In the genomic region with DNA sequence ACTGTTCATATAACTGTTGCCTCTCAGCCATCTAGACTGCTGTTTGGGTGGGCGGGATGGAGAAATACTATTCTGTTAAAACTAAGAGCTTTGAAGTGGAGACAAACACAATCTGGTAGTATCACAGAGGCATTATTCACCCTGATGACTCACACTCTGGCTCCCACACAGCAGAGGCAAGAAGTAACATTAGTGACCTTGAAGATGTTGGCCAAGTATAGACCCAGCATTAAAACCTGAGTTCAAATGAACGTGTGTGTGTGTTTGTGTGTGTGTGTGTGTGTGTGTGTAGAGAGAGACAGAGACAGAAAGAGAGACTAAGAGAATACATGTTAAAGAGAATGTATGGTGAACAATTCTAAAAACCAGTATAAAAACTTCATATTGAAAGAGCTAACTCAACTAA, we compare ENCODE assay signal across 1 cellular context.
A peak's percentile ranks its signal among the peaks of the same experiment; 100 is the strongest.
TF ChIP-seq lines count a peak whose summit lies in the region.

No MANE protein-coding gene starts in this region.

TF ChIP-seq in K562, 482 proteins besides CTCF, POLR2A, EP300 and RAD21 (continued from another document and continues in another):
- TF ChIP-seq RBM34 (IDR thresholded peaks at IDR 0.05; ENCODE audit: borderline replicate concordance, insufficient read depth, low read length) (no peak), GATA2 (CRISPR knock-in tag; IDR thresholded peaks at IDR 0.05) (no peak), POLR2AphosphoS5 (IDR thresholded peaks at IDR 0.05; ENCODE audit: control insufficient read depth, insufficient read depth, low read depth, low read length) (peak; percentile 41; the same call in 1 of the 2 replicates), TSC22D4 (tag; IDR thresholded peaks at IDR 0.05) (no peak), ETV1 (tag; conservative IDR thresholded peaks at IDR 0.05; ENCODE audit: low read depth) (no peak), NFIC (IDR thresholded peaks at IDR 0.05) (peak; percentile 52), DPF2 (IDR thresholded peaks at IDR 0.05) (peak; percentile 96), ZNF316 (IDR thresholded peaks at IDR 0.05) (0 out of 2 replicates have a peak, but pooled peaks have one; percentile 2), FOSL1 (tag; conservative IDR thresholded peaks at IDR 0.05) (peak; percentile 98), GTF2F1 (IDR thresholded peaks at IDR 0.05; ENCODE audit: low read depth, low read length) (no peak), CTBP1 (IDR thresholded peaks at IDR 0.05; ENCODE audit: borderline replicate concordance) (peak; percentile 44; the same call in 1 of the 2 replicates), CBFA2T3 (IDR thresholded peaks at IDR 0.05) (peak; percentile 80), JUN (IDR thresholded peaks at IDR 0.05; ENCODE audit: borderline replicate concordance, low read depth, low read length) (peak; percentile 97), JUN (CRISPR knock-in tag; IDR thresholded peaks at IDR 0.05; ENCODE audit: borderline replicate concordance) (no peak), SMARCC2 (IDR thresholded peaks at IDR 0.05; ENCODE audit: low read depth) (peak; percentile 79), KLF16 (IDR thresholded peaks at IDR 0.05) (0 out of 2 replicates have a peak, but pooled peaks have one; percentile 38), SP1 (CRISPR knock-in tag; IDR thresholded peaks at IDR 0.05) (no peak), NEUROD1 (IDR thresholded peaks at IDR 0.05; ENCODE audit: borderline replicate concordance, low read depth, low read length, partially characterized antibody) (peak; percentile 57), NCOA1 (IDR thresholded peaks at IDR 0.05; ENCODE audit: low read depth) (peak; percentile 14; the same call in 1 of the 2 replicates), NFATC3 (IDR thresholded peaks at IDR 0.05) (0 out of 2 replicates have a peak, but pooled peaks have one; percentile 21), NR2C1 (IDR thresholded peaks at IDR 0.05) (no peak), NR2C1 (tag; IDR thresholded peaks at IDR 0.05) (0 out of 2 replicates have a peak, but pooled peaks have one; percentile 34), RNF2 (IDR thresholded peaks at IDR 0.05) (peak; percentile 23; the same call in 1 of the 2 replicates), SMARCA4 (IDR thresholded peaks at IDR 0.05) (peak; percentile 95), PHF21A (IDR thresholded peaks at IDR 0.05; ENCODE audit: borderline replicate concordance, low read depth) (no peak; the same call in 1 of the 2 replicates), ARID1B (IDR thresholded peaks at IDR 0.05) (peak; percentile 91), LCOR (CRISPR knock-in tag; IDR thresholded peaks at IDR 0.05) (peak; percentile 23; the same call in 1 of the 2 replicates), ZBTB7A (IDR thresholded peaks at IDR 0.05; ENCODE audit: borderline replicate concordance, control insufficient read depth, low read depth, low read length) (no peak), KDM1A (IDR thresholded peaks at IDR 0.05) (peak; percentile 83 to 89), ESRRA (IDR thresholded peaks at IDR 0.05; ENCODE audit: borderline replicate concordance, low read depth) (peak; percentile 97), CBX3 (IDR thresholded peaks at IDR 0.05; ENCODE audit: borderline replicate concordance in 1 of 2, low read length in 2 of 2) (peak in 1 of 2 experiments; percentile 76; a peak in 1 of 3 replicates), THRAP3 (IDR thresholded peaks at IDR 0.05; ENCODE audit: borderline replicate concordance) (peak; percentile 42; the same call in 1 of the 2 replicates)
- TF ChIP-seq, protein P1, sequence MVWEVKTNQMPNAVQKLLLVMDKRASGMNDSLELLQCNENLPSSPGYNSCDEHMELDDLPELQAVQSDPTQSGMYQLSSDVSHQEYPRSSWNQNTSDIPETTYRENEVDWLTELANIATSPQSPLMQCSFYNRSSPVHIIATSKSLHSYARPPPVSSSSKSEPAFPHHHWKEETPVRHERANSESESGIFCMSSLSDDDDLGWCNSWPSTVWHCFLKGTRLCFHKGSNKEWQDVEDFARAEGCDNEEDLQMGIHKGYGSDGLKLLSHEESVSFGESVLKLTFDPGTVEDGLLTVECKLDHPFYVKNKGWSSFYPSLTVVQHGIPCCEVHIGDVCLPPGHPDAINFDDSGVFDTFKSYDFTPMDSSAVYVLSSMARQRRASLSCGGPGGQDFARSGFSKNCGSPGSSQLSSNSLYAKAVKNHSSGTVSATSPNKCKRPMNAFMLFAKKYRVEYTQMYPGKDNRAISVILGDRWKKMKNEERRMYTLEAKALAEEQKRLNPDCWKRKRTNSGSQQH (CRISPR knock-in tag; IDR thresholded peaks at IDR 0.05): 0 out of 2 replicates have a peak, but pooled peaks have one; percentile 53
- TF ChIP-seq, protein P2, sequence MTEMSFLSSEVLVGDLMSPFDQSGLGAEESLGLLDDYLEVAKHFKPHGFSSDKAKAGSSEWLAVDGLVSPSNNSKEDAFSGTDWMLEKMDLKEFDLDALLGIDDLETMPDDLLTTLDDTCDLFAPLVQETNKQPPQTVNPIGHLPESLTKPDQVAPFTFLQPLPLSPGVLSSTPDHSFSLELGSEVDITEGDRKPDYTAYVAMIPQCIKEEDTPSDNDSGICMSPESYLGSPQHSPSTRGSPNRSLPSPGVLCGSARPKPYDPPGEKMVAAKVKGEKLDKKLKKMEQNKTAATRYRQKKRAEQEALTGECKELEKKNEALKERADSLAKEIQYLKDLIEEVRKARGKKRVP (CRISPR knock-in tag; IDR thresholded peaks at IDR 0.05): no peak
- TF ChIP-seq, protein P3, sequence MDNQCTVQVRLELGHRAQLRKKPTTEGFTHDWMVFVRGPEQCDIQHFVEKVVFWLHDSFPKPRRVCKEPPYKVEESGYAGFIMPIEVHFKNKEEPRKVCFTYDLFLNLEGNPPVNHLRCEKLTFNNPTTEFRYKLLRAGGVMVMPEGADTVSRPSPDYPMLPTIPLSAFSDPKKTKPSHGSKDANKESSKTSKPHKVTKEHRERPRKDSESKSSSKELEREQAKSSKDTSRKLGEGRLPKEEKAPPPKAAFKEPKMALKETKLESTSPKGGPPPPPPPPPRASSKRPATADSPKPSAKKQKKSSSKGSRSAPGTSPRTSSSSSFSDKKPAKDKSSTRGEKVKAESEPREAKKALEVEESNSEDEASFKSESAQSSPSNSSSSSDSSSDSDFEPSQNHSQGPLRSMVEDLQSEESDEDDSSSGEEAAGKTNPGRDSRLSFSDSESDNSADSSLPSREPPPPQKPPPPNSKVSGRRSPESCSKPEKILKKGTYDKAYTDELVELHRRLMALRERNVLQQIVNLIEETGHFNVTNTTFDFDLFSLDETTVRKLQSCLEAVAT (IDR thresholded peaks at IDR 0.05): peak; percentile 51 to 67; a peak in 3 of 4 replicates
- TF ChIP-seq, protein P4, sequence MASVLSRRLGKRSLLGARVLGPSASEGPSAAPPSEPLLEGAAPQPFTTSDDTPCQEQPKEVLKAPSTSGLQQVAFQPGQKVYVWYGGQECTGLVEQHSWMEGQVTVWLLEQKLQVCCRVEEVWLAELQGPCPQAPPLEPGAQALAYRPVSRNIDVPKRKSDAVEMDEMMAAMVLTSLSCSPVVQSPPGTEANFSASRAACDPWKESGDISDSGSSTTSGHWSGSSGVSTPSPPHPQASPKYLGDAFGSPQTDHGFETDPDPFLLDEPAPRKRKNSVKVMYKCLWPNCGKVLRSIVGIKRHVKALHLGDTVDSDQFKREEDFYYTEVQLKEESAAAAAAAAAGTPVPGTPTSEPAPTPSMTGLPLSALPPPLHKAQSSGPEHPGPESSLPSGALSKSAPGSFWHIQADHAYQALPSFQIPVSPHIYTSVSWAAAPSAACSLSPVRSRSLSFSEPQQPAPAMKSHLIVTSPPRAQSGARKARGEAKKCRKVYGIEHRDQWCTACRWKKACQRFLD (CRISPR knock-in tag; IDR thresholded peaks at IDR 0.05): 0 out of 2 replicates have a peak, but pooled peaks have one; percentile 31
- TF ChIP-seq, protein P5, sequence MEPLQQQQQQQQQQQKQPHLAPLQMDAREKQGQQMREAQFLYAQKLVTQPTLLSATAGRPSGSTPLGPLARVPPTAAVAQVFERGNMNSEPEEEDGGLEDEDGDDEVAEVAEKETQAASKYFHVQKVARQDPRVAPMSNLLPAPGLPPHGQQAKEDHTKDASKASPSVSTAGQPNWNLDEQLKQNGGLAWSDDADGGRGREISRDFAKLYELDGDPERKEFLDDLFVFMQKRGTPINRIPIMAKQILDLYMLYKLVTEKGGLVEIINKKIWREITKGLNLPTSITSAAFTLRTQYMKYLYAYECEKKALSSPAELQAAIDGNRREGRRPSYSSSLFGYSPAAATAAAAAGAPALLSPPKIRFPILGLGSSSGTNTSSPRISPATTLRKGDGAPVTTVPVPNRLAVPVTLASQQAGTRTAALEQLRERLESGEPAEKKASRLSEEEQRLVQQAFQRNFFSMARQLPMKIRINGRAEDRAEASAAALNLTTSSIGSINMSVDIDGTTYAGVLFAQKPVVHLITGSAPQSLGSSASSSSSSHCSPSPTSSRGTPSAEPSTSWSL (CRISPR knock-in tag; IDR thresholded peaks at IDR 0.05; ENCODE audit: borderline replicate concordance): no peak
- TF ChIP-seq, protein P6, sequence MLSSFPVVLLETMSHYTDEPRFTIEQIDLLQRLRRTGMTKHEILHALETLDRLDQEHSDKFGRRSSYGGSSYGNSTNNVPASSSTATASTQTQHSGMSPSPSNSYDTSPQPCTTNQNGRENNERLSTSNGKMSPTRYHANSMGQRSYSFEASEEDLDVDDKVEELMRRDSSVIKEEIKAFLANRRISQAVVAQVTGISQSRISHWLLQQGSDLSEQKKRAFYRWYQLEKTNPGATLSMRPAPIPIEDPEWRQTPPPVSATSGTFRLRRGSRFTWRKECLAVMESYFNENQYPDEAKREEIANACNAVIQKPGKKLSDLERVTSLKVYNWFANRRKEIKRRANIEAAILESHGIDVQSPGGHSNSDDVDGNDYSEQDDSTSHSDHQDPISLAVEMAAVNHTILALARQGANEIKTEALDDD (IDR thresholded peaks at IDR 0.05): peak; percentile 77
- TF ChIP-seq, protein P7, sequence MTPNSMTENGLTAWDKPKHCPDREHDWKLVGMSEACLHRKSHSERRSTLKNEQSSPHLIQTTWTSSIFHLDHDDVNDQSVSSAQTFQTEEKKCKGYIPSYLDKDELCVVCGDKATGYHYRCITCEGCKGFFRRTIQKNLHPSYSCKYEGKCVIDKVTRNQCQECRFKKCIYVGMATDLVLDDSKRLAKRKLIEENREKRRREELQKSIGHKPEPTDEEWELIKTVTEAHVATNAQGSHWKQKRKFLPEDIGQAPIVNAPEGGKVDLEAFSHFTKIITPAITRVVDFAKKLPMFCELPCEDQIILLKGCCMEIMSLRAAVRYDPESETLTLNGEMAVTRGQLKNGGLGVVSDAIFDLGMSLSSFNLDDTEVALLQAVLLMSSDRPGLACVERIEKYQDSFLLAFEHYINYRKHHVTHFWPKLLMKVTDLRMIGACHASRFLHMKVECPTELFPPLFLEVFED (CRISPR knock-in tag; conservative IDR thresholded peaks at IDR 0.05): peak; percentile 87
- TF ChIP-seq, protein P8, sequence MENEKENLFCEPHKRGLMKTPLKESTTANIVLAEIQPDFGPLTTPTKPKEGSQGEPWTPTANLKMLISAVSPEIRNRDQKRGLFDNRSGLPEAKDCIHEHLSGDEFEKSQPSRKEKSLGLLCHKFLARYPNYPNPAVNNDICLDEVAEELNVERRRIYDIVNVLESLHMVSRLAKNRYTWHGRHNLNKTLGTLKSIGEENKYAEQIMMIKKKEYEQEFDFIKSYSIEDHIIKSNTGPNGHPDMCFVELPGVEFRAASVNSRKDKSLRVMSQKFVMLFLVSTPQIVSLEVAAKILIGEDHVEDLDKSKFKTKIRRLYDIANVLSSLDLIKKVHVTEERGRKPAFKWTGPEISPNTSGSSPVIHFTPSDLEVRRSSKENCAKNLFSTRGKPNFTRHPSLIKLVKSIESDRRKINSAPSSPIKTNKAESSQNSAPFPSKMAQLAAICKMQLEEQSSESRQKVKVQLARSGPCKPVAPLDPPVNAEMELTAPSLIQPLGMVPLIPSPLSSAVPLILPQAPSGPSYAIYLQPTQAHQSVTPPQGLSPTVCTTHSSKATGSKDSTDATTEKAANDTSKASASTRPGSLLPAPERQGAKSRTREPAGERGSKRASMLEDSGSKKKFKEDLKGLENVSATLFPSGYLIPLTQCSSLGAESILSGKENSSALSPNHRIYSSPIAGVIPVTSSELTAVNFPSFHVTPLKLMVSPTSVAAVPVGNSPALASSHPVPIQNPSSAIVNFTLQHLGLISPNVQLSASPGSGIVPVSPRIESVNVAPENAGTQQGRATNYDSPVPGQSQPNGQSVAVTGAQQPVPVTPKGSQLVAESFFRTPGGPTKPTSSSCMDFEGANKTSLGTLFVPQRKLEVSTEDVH (IDR thresholded peaks at IDR 0.05; ENCODE audit: low read depth, partially characterized antibody): peak; percentile 44
- TF ChIP-seq, protein P9, sequence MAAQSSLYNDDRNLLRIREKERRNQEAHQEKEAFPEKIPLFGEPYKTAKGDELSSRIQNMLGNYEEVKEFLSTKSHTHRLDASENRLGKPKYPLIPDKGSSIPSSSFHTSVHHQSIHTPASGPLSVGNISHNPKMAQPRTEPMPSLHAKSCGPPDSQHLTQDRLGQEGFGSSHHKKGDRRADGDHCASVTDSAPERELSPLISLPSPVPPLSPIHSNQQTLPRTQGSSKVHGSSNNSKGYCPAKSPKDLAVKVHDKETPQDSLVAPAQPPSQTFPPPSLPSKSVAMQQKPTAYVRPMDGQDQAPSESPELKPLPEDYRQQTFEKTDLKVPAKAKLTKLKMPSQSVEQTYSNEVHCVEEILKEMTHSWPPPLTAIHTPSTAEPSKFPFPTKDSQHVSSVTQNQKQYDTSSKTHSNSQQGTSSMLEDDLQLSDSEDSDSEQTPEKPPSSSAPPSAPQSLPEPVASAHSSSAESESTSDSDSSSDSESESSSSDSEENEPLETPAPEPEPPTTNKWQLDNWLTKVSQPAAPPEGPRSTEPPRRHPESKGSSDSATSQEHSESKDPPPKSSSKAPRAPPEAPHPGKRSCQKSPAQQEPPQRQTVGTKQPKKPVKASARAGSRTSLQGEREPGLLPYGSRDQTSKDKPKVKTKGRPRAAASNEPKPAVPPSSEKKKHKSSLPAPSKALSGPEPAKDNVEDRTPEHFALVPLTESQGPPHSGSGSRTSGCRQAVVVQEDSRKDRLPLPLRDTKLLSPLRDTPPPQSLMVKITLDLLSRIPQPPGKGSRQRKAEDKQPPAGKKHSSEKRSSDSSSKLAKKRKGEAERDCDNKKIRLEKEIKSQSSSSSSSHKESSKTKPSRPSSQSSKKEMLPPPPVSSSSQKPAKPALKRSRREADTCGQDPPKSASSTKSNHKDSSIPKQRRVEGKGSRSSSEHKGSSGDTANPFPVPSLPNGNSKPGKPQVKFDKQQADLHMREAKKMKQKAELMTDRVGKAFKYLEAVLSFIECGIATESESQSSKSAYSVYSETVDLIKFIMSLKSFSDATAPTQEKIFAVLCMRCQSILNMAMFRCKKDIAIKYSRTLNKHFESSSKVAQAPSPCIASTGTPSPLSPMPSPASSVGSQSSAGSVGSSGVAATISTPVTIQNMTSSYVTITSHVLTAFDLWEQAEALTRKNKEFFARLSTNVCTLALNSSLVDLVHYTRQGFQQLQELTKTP (IDR thresholded peaks at IDR 0.05; ENCODE audit: low read depth in 1 of 2, partially characterized antibody in 2 of 2): peak; percentile 21 to 22
